Comparison of ENCODE assay signal across 4 cellular contexts in genomic region chr7:7934127-7934526, GRCh38.
TF ChIP-seq lines count a peak whose summit lies in the region.

No MANE protein-coding gene starts in this region.

TF ChIP-seq in SK-N-SH, 30 proteins besides CTCF, POLR2A, EP300 and RAD21:
- TF ChIP-seq RCOR1 (IDR thresholded peaks at IDR 0.05; ENCODE audit: low read length) (no peak), TCF12 (IDR thresholded peaks at IDR 0.05) (no peak)
- TF ChIP-seq, protein P1, sequence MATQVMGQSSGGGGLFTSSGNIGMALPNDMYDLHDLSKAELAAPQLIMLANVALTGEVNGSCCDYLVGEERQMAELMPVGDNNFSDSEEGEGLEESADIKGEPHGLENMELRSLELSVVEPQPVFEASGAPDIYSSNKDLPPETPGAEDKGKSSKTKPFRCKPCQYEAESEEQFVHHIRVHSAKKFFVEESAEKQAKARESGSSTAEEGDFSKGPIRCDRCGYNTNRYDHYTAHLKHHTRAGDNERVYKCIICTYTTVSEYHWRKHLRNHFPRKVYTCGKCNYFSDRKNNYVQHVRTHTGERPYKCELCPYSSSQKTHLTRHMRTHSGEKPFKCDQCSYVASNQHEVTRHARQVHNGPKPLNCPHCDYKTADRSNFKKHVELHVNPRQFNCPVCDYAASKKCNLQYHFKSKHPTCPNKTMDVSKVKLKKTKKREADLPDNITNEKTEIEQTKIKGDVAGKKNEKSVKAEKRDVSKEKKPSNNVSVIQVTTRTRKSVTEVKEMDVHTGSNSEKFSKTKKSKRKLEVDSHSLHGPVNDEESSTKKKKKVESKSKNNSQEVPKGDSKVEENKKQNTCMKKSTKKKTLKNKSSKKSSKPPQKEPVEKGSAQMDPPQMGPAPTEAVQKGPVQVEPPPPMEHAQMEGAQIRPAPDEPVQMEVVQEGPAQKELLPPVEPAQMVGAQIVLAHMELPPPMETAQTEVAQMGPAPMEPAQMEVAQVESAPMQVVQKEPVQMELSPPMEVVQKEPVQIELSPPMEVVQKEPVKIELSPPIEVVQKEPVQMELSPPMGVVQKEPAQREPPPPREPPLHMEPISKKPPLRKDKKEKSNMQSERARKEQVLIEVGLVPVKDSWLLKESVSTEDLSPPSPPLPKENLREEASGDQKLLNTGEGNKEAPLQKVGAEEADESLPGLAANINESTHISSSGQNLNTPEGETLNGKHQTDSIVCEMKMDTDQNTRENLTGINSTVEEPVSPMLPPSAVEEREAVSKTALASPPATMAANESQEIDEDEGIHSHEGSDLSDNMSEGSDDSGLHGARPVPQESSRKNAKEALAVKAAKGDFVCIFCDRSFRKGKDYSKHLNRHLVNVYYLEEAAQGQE (IDR thresholded peaks at IDR 0.05; ENCODE audit: low read depth, low read length): peak; percentile 66; the same call in 1 of the 2 replicates

TF ChIP-seq in SK-N-SH treated with all-trans-retinoic acid at 6 μM for 48 hours, 23 proteins besides CTCF, POLR2A, EP300 and RAD21 (continues in another document):
- TF ChIP-seq RARB (CRISPR knock-in tag; IDR thresholded peaks at IDR 0.05) (no peak), PATZ1 (CRISPR knock-in tag; IDR thresholded peaks at IDR 0.05; ENCODE audit: borderline replicate concordance) (no peak), TOX (CRISPR knock-in tag; IDR thresholded peaks at IDR 0.05; ENCODE audit: borderline replicate concordance) (no peak), ESRRG (CRISPR knock-in tag; IDR thresholded peaks at IDR 0.05) (no peak), POU6F1 (CRISPR knock-in tag; IDR thresholded peaks at IDR 0.05; ENCODE audit: borderline replicate concordance, low read depth) (no peak), ZNF70 (CRISPR knock-in tag; IDR thresholded peaks at IDR 0.05) (no peak)
- TF ChIP-seq, protein P2, sequence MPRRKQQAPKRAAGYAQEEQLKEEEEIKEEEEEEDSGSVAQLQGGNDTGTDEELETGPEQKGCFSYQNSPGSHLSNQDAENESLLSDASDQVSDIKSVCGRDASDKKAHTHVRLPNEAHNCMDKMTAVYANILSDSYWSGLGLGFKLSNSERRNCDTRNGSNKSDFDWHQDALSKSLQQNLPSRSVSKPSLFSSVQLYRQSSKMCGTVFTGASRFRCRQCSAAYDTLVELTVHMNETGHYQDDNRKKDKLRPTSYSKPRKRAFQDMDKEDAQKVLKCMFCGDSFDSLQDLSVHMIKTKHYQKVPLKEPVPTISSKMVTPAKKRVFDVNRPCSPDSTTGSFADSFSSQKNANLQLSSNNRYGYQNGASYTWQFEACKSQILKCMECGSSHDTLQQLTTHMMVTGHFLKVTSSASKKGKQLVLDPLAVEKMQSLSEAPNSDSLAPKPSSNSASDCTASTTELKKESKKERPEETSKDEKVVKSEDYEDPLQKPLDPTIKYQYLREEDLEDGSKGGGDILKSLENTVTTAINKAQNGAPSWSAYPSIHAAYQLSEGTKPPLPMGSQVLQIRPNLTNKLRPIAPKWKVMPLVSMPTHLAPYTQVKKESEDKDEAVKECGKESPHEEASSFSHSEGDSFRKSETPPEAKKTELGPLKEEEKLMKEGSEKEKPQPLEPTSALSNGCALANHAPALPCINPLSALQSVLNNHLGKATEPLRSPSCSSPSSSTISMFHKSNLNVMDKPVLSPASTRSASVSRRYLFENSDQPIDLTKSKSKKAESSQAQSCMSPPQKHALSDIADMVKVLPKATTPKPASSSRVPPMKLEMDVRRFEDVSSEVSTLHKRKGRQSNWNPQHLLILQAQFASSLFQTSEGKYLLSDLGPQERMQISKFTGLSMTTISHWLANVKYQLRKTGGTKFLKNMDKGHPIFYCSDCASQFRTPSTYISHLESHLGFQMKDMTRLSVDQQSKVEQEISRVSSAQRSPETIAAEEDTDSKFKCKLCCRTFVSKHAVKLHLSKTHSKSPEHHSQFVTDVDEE (CRISPR knock-in tag; IDR thresholded peaks at IDR 0.05): no peak

TF ChIP-seq in GM23338, 12 proteins besides CTCF, POLR2A, EP300 and RAD21:
- no peak for TF ChIP-seq ZNF114 (CRISPR knock-in tag; IDR thresholded peaks at IDR 0.05)

TF ChIP-seq in K562, 482 proteins besides CTCF, POLR2A, EP300 and RAD21:
- TF ChIP-seq CBFA2T3 (IDR thresholded peaks at IDR 0.05) (no peak), ZNF140 (CRISPR knock-in tag; IDR thresholded peaks at IDR 0.05) (no peak), ZNF764 (CRISPR knock-in tag; IDR thresholded peaks at IDR 0.05; ENCODE audit: low read depth) (no peak)
- TF ChIP-seq, protein P3, sequence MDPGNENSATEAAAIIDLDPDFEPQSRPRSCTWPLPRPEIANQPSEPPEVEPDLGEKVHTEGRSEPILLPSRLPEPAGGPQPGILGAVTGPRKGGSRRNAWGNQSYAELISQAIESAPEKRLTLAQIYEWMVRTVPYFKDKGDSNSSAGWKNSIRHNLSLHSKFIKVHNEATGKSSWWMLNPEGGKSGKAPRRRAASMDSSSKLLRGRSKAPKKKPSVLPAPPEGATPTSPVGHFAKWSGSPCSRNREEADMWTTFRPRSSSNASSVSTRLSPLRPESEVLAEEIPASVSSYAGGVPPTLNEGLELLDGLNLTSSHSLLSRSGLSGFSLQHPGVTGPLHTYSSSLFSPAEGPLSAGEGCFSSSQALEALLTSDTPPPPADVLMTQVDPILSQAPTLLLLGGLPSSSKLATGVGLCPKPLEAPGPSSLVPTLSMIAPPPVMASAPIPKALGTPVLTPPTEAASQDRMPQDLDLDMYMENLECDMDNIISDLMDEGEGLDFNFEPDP (CRISPR knock-in tag; IDR thresholded peaks at IDR 0.05): no peak
